ENCODE assay signal across 14 cellular contexts in genomic region chr15:50046159-50046558, GRCh38.
A peak's percentile ranks its signal among the peaks of the same experiment; 100 is the strongest.
DNase-seq lines count a peak whose midpoint lies in the region; ATAC-seq and TF ChIP-seq lines count a peak whose summit lies in the region.
"Had no signal": no experiment of that assay in that cellular context is flagged by ENCODE, and none has a peak within 500 bp of the region (broad histone marks: within the 10 kb centered on the region; RNA-seq: fewer than 3 reads in every experiment).

No MANE protein-coding gene starts in this region.

- peaks cover 47% of the 10 kb centered on the region for H3K36me3 Mint-ChIP-seq in activated CD4-positive, alpha-beta T cell treated with anti-CD3 and anti-CD28 coated beads, Interleukin-2, amount 10 ng/mL, durations not matched to agents 24 days and 14 days (ENCODE audit: low read depth)
- H3K36me3 Mint-ChIP-seq in natural killer cell treated with Interleukin-12 subunit alpha and Interleukin-12 subunit beta and Interleukin-15 and Interleukin-18, amount 100 ng/mL, for 72 hours, result peaks cover 61% of the 10 kb centered on the region

- no peaks in the 10 kb centered on the region for H3K27me3 Mint-ChIP-seq in activated CD4-positive, alpha-beta T cell treated with anti-CD3 and anti-CD28 coated beads, Interleukin-2, amount 10 ng/mL, durations not matched to agents 24 days and 14 days
- H3K27me3 Mint-ChIP-seq in natural killer cell treated with Interleukin-12 subunit alpha and Interleukin-12 subunit beta and Interleukin-15 and Interleukin-18, amount 100 ng/mL, for 72 hours, result no peaks in the 10 kb centered on the region

- TF ChIP-seq CTCF in breast epithelium (IDR thresholded peaks at IDR 0.05), result no peak

- no peaks in the 10 kb centered on the region for H3K36me3 ChIP-seq in breast epithelium
- H3K36me3 ChIP-seq: transverse colon had no signal

- ATAC-seq in GM21390 (IDR thresholded peaks at IDR 0.05; ENCODE audit: unreplicated experiment) (peak; percentile 83), HG03521 (IDR thresholded peaks at IDR 0.05; ENCODE audit: unreplicated experiment) (peak; percentile 43)
- ATAC-seq in natural killer cell treated with Interleukin-12 subunit alpha and Interleukin-12 subunit beta and Interleukin-15 and Interleukin-18, amount 100 ng/mL, for 72 hours, result peak; percentile 73 to 74

- peak overlapping the region; percentile 52 for H3K4me3 Mint-ChIP-seq in activated CD4-positive, alpha-beta T cell treated with anti-CD3 and anti-CD28 coated beads, Interleukin-2, amount 10 ng/mL, durations not matched to agents 24 days and 14 days
- peak overlapping the region; percentile 77 for H3K4me3 Mint-ChIP-seq in natural killer cell treated with Interleukin-12 subunit alpha and Interleukin-12 subunit beta and Interleukin-15 and Interleukin-18, amount 100 ng/mL, for 72 hours

- TF ChIP-seq POLR2A in breast epithelium (IDR thresholded peaks at IDR 0.05), result no peak

- peaks cover 37% of the 10 kb centered on the region for H3K9me3 Mint-ChIP-seq in activated CD4-positive, alpha-beta T cell treated with anti-CD3 and anti-CD28 coated beads, Interleukin-2, amount 10 ng/mL, durations not matched to agents 24 days and 14 days
- H3K9me3 Mint-ChIP-seq in natural killer cell treated with Interleukin-12 subunit alpha and Interleukin-12 subunit beta and Interleukin-15 and Interleukin-18, amount 100 ng/mL, for 72 hours, result peaks cover 8% of the 10 kb centered on the region

- H3K27ac ChIP-seq in breast epithelium, result no peak overlapping the region
- H3K27ac ChIP-seq: C4-2B, transverse colon had no signal

- H3K9me3 ChIP-seq in breast epithelium, result peaks cover 6 to 12% of the 10 kb centered on the region in 2 donors

- peak overlapping the region; percentile 85 for H3K27ac Mint-ChIP-seq in activated CD4-positive, alpha-beta T cell treated with anti-CD3 and anti-CD28 coated beads, Interleukin-2, amount 10 ng/mL, durations not matched to agents 24 days and 14 days
- peak overlapping the region; percentile 92 to 96 for H3K27ac Mint-ChIP-seq in natural killer cell treated with Interleukin-12 subunit alpha and Interleukin-12 subunit beta and Interleukin-15 and Interleukin-18, amount 100 ng/mL, for 72 hours

- H3K4me1 ChIP-seq in breast epithelium, result no peaks in the 10 kb centered on the region
- H3K4me1 ChIP-seq: transverse colon had no signal

- no peaks in the 10 kb centered on the region for H3K27me3 ChIP-seq in breast epithelium
- H3K27me3 ChIP-seq: transverse colon had no signal

- peaks cover 24% of the 10 kb centered on the region for H3K4me1 Mint-ChIP-seq in activated CD4-positive, alpha-beta T cell treated with anti-CD3 and anti-CD28 coated beads, Interleukin-2, amount 10 ng/mL, durations not matched to agents 24 days and 14 days
- H3K4me1 Mint-ChIP-seq in natural killer cell treated with Interleukin-12 subunit alpha and Interleukin-12 subunit beta and Interleukin-15 and Interleukin-18, amount 100 ng/mL, for 72 hours (ENCODE audit: low read depth in 2 of 2), result peaks cover 64 to 69% of the 10 kb centered on the region in 2 donors

- H3K4me3 ChIP-seq in breast epithelium, result no peak overlapping the region
- H3K4me3 ChIP-seq: transverse colon had no signal

- intact Hi-C loops in activated CD4-positive, alpha-beta T cell treated with anti-CD3 and anti-CD28 coated beads, Interleukin-2, amount 10 ng/mL, durations not matched to agents 24 days and 14 days (cut with micrococcal nuclease), result loop anchor here (1.0 kb wide), 1 partner anchor 20 kb away; no protein-coding TSS in a partner anchor
- intact Hi-C loops in breast epithelium (cut with DNase I; ENCODE audit: low total_unique reads), result no loop called here

- peak; percentile 71 for DNase-seq in activated CD4-positive, alpha-beta T cell treated with anti-CD3 and anti-CD28 coated beads, Interleukin-2, amount 10 ng/mL, durations not matched to agents 24 days and 14 days
- DNase-seq in activated CD4-positive, alpha-beta T cell treated with anti-CD3 and anti-CD28 coated beads, Interleukin-2, amount 50 U/mL, for 1 hour, result no peak
- DNase-seq in natural killer cell treated with Interleukin-12 subunit alpha and Interleukin-12 subunit beta and Interleukin-15 and Interleukin-18, amount 100 ng/mL, for 72 hours (ENCODE audit: low spot score), result no peak
- no peak for DNase-seq in NCI-H1417 (lab: John Stamatoyannopoulos, UW)
- DNase-seq in breast epithelium (ENCODE audit: low spot score in 2 of 2), result no peak
- no peak for DNase-seq in germinal center (ENCODE audit: low spot score)
- DNase-seq: activated CD8-positive, alpha-beta memory T cell treated with anti-CD3 and anti-CD28 coated beads, Interleukin-2, amount 50 U/mL, for 48 hours; effector memory CD4-positive, alpha-beta T cell; hypothalamus; SW 1271; transverse colon had no signal
